8 cellular contexts compared by ENCODE assay signal in genomic region chr12:116406529-116406928, GRCh38.
DNase-seq lines count a peak whose midpoint lies in the region; ATAC-seq and TF ChIP-seq lines count a peak whose summit lies in the region.

No MANE protein-coding gene starts in this region.

- H3K4me3 Mint-ChIP-seq in nephron progenitor cell: no peak overlapping the region
- no peak overlapping the region for H3K4me3 Mint-ChIP-seq in stimulated activated naive B cell treated with anti-CD40 and anti-IgM and Interleukin-4, amounts not matched to agents 10 μg/mL and 1 μg/mL and 100 μg/mL, for 72 hours

- peak overlapping the region; percentile 94 for H3K27ac Mint-ChIP-seq in nephron progenitor cell
- H3K27ac Mint-ChIP-seq in stimulated activated naive B cell treated with anti-CD40 and anti-IgM and Interleukin-4, amounts not matched to agents 10 μg/mL and 1 μg/mL and 100 μg/mL, for 72 hours: no peak overlapping the region

- H3K4me3 ChIP-seq in epithelial cell of esophagus (ENCODE audit: low read length): no peak overlapping the region

- no peaks in the 10 kb centered on the region for H3K36me3 Mint-ChIP-seq in nephron progenitor cell (ENCODE audit: low read depth)
- peaks cover 2 to 6% of the 10 kb centered on the region in 2 donors for H3K36me3 Mint-ChIP-seq in stimulated activated naive B cell treated with anti-CD40 and anti-IgM and Interleukin-4, amounts not matched to agents 10 μg/mL and 1 μg/mL and 100 μg/mL, for 72 hours

- peak; percentile 13 for TF ChIP-seq CTCF in epithelial cell of esophagus (IDR thresholded peaks at IDR 0.05; ENCODE audit: insufficient read depth, low read depth, low read length, missing control alignments)
- TF ChIP-seq CTCF in nephron progenitor cell (IDR thresholded peaks at IDR 0.05): no peak

- H3K4me1 Mint-ChIP-seq in nephron progenitor cell: peaks cover 58% of the 10 kb centered on the region
- H3K4me1 Mint-ChIP-seq in stimulated activated naive B cell treated with anti-CD40 and anti-IgM and Interleukin-4, amounts not matched to agents 10 μg/mL and 1 μg/mL and 100 μg/mL, for 72 hours: peaks cover 10 to 28% of the 10 kb centered on the region in 2 donors

- ATAC-seq in GM18502 (IDR thresholded peaks at IDR 0.05; ENCODE audit: poor library complexity, unreplicated experiment): no peak
- ATAC-seq in stimulated activated naive B cell treated with anti-CD40 and anti-IgM and Interleukin-4, amounts not matched to agents 10 μg/mL and 1 μg/mL and 100 μg/mL, for 72 hours (replicated peaks): no peak
- no peak for ATAC-seq in HG03439 (IDR thresholded peaks at IDR 0.05; ENCODE audit: unreplicated experiment)
- no peak for ATAC-seq in HG03280 (IDR thresholded peaks at IDR 0.05; ENCODE audit: unreplicated experiment)

- peaks cover 12% of the 10 kb centered on the region for H3K27me3 Mint-ChIP-seq in nephron progenitor cell (ENCODE audit: low read depth, poor library complexity)
- no peaks in the 10 kb centered on the region for H3K27me3 Mint-ChIP-seq in stimulated activated naive B cell treated with anti-CD40 and anti-IgM and Interleukin-4, amounts not matched to agents 10 μg/mL and 1 μg/mL and 100 μg/mL, for 72 hours

- DNase-seq in DMS153 (lab: John Stamatoyannopoulos, UW) (peak; percentile 31), NCI-H1694 treated with DMSO at 0.1 percent for 48 hours (lab: John Stamatoyannopoulos, UW) (peak; percentile 28), epithelial cell of esophagus (ENCODE audit: low read depth) (peak; percentile 93), nephron progenitor cell (peak; percentile 76)
- DNase-seq in stimulated activated naive B cell treated with anti-CD40 and anti-IgM and Interleukin-4, amounts not matched to agents 10 μg/mL and 1 μg/mL and 100 μg/mL, for 72 hours: no peak

- no peaks in the 10 kb centered on the region for H3K9me3 Mint-ChIP-seq in nephron progenitor cell
- H3K9me3 Mint-ChIP-seq in stimulated activated naive B cell treated with anti-CD40 and anti-IgM and Interleukin-4, amounts not matched to agents 10 μg/mL and 1 μg/mL and 100 μg/mL, for 72 hours: peaks cover 5 to 8% of the 10 kb centered on the region in 2 donors
